Comparison of ENCODE assay signal across 8 cellular contexts in the genomic region with DNA sequence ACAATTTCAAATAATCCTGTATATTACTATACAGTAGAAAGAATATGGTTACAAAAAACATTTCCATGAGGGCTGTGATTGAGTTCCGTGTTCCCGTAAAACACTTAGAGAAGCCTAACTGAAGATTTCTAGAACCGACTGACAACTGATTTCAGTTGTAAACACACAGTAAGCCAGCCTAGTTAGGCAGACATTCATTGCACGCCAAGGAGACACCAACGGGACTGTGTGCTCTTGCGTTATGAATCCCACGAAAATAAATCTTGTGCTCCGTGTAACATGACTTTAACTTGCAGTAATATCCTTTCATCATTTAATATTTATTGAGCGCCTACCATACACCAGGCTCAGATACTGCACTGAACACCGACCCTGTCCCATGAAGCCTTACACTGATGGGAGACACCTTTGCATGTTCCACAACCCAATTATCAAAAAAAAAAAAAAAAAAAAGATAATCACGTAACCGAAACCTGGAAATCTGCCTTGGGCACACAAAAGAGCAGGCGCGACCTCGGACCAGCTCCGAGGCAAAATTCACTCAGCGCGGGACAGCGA. TPM values are rescaled to one million over a fixed set of nuclear protein-coding genes. Genes with fewer than 3 reads are reported as not detected.
A peak's percentile ranks its signal among the peaks of the same experiment; 100 is the strongest.
DNase-seq lines count a peak whose midpoint lies in the region; ATAC-seq, FAIRE-seq and TF ChIP-seq lines count a peak whose summit lies in the region.

No MANE protein-coding gene starts in this region.

- H3K36me3 Mint-ChIP-seq in IgD-negative memory B cell = peaks cover 2% of the 10 kb centered on the region
- peaks cover 2% of the 10 kb centered on the region for H3K36me3 Mint-ChIP-seq in astrocyte (ENCODE audit: low read depth, unreplicated experiment)

- TF ChIP-seq EP300 in tibial nerve (IDR thresholded peaks at IDR 0.05) = no peak

- H3K27ac ChIP-seq in astrocyte (ENCODE audit: low read depth, low read length) = peak overlapping the region; percentile 89
- peak overlapping the region; percentile 80 to 89 (median 89) for H3K27ac ChIP-seq in right lobe of liver
- H3K27ac ChIP-seq in tibial nerve = peak overlapping the region; percentile 77 to 97 (median 91)

- peaks cover 8% of the 10 kb centered on the region for H3K4me1 ChIP-seq in astrocyte (ENCODE audit: insufficient read depth, low read length)
- peaks cover 0 to 15% (median 3%) of the 10 kb centered on the region in 4 donors for H3K4me1 ChIP-seq in right lobe of liver
- H3K4me1 ChIP-seq in tibial nerve = peaks cover 0 to 40% (median 19%) of the 10 kb centered on the region in 4 donors

- peak overlapping the region; percentile 97 to 100 (median 99) for H3K4me3 Mint-ChIP-seq in IgD-negative memory B cell
- peak overlapping the region; percentile 96 for H3K4me3 Mint-ChIP-seq in astrocyte (ENCODE audit: unreplicated experiment)

- H3K4me2 ChIP-seq in astrocyte (ENCODE audit: low read length) = peak overlapping the region; percentile 93

- no peak for TF ChIP-seq CTCF in GM12865 (IDR thresholded peaks at IDR 0.05; ENCODE audit: insufficient read depth, low read depth, low read length, missing control alignments)
- no peak for TF ChIP-seq CTCF in astrocyte (IDR thresholded peaks at IDR 0.05; ENCODE audit: insufficient read depth, low read depth, low read length)
- no peak for TF ChIP-seq CTCF in right lobe of liver (IDR thresholded peaks at IDR 0.05)
- no peak for TF ChIP-seq CTCF in tibial nerve (IDR thresholded peaks at IDR 0.05)

- 4% methylated on average over 19 of the region's 19 CpGs for WGBS in right lobe of liver (ENCODE audit: insufficient coverage, low coverage, low lambda C conversion rate, missing lambda C conversion rate)
- WGBS in tibial nerve, 2 donors = 1% methylated on average over 19 of the region's 19 CpGs

- no peak for DNase-seq in GM12865 (ENCODE audit: low read depth)
- no peak for DNase-seq in astrocyte (ENCODE audit: low read depth)
- DNase-seq in right lobe of liver = no peak
- peak in 1 of 2 donors; percentile 5 for DNase-seq in tibial nerve (ENCODE audit: low spot score in 2 of 2)
- DNase-seq in NOMO-1 treated with dmso at 0.1 percent for 144 hours (lab: John Stamatoyannopoulos, UW; ENCODE audit: unreplicated experiment) = no peak
- DNase-seq in NCI-H774 (lab: John Stamatoyannopoulos, UW) = no peak

- peaks cover 41% of the 10 kb centered on the region for H3K79me2 ChIP-seq in astrocyte (ENCODE audit: insufficient read depth, low read length)

- H3K9me3 Mint-ChIP-seq in IgD-negative memory B cell = peaks cover 0 to 4% (median 0%) of the 10 kb centered on the region in 3 donors
- no peaks in the 10 kb centered on the region for H3K9me3 Mint-ChIP-seq in astrocyte (ENCODE audit: unreplicated experiment)

- peaks cover 5% of the 10 kb centered on the region for H3K9me3 ChIP-seq in astrocyte (ENCODE audit: insufficient read depth, low read depth, low read length)
- no peaks in the 10 kb centered on the region for H3K9me3 ChIP-seq in right lobe of liver
- H3K9me3 ChIP-seq in tibial nerve = peaks cover 0 to 13% (median 0%) of the 10 kb centered on the region in 4 donors

- H3K27me3 ChIP-seq in astrocyte (ENCODE audit: insufficient read depth, low read length) (no peaks in the 10 kb centered on the region), right lobe of liver (no peaks in the 10 kb centered on the region), tibial nerve (no peaks in the 10 kb centered on the region)

- H3K27ac Mint-ChIP-seq in IgD-negative memory B cell (peak overlapping the region; percentile 93 to 97 (median 96)), astrocyte (ENCODE audit: unreplicated experiment) (peak overlapping the region; percentile 89)

- peak; percentile 27 for ATAC-seq in GM21529 (IDR thresholded peaks at IDR 0.05; ENCODE audit: unreplicated experiment)
- ATAC-seq in right lobe of liver = peak; percentile 3 to 13 (median 5)

- H3K27me3 Mint-ChIP-seq in IgD-negative memory B cell (no peaks in the 10 kb centered on the region), astrocyte (ENCODE audit: low read depth, unreplicated experiment) (peaks cover under 1% of the 10 kb centered on the region)

- TF ChIP-seq POLR2A in right lobe of liver (IDR thresholded peaks at IDR 0.05) = no peak
- no peak for TF ChIP-seq POLR2A in tibial nerve (IDR thresholded peaks at IDR 0.05)

- H3K36me3 ChIP-seq in astrocyte (ENCODE audit: insufficient read depth, low read length) = no peaks in the 10 kb centered on the region
- no peaks in the 10 kb centered on the region for H3K36me3 ChIP-seq in right lobe of liver
- H3K36me3 ChIP-seq in tibial nerve = peaks cover 0 to 21% (median 0%) of the 10 kb centered on the region in 3 donors

- no peak for FAIRE-seq in astrocyte (lab: Jason Lieb, UNC)

- peaks cover 36% of the 10 kb centered on the region for H4K20me1 ChIP-seq in astrocyte (ENCODE audit: insufficient read depth, low read length)

- intact Hi-C loops in right lobe of liver (cut with DNase I) = loop anchor here in 1 of 2 donors (10.0 kb wide), 1 partner anchor 70 kb away; no protein-coding TSS in a partner anchor

- H3K4me3 ChIP-seq in GM12865 (ENCODE audit: low read depth, low read length) (peak overlapping the region; percentile 81), astrocyte (ENCODE audit: insufficient read depth, low read depth, low read length) (peak overlapping the region; percentile 99), right lobe of liver (peak overlapping the region; percentile 83 to 93 (median 90)), tibial nerve (peak overlapping the region; percentile 84 to 99 (median 91))

- peak overlapping the region; percentile 96 for H3K9ac ChIP-seq in astrocyte (ENCODE audit: low read length)

- H2AFZ ChIP-seq in astrocyte (ENCODE audit: low read depth, low read length) = peak overlapping the region; percentile 96

- H3K4me1 Mint-ChIP-seq in IgD-negative memory B cell (peaks cover 18 to 33% (median 31%) of the 10 kb centered on the region in 3 donors), astrocyte (ENCODE audit: low read depth, unreplicated experiment) (peaks cover 7% of the 10 kb centered on the region)

RNA-seq across cellular contexts. Expression of gene KLHL7, which starts 0.4 kb away (rescaled TPM):
- 21.0 TPM for polyA plus RNA-seq in IgD-negative memory B cell
- total RNA-seq in astrocyte = 34.6 and 38.7 TPM in 2 replicates
- total RNA-seq in right lobe of liver = 1 to 10 TPM; 6.3 to 9.1 (median 7.5) TPM
- total RNA-seq in tibial nerve = 10 to 100 TPM; 26.0 to 83.3 (median 35.3) TPM
